Comparison of ENCODE assay signal across 8 cellular contexts in genomic region chrX:103464071-103464773, GRCh38. TPM values are rescaled to one million over a fixed set of nuclear protein-coding genes. Genes with fewer than 3 reads are reported as not detected.
DNase-seq lines count a peak whose midpoint lies in the region; ATAC-seq, FAIRE-seq and TF ChIP-seq lines count a peak whose summit lies in the region.

No MANE protein-coding gene starts in this region.

- no peaks in the 10 kb centered on the region for H3K9me3 Mint-ChIP-seq in HFFc6

- H3K27ac ChIP-seq in A673 (ENCODE audit: low read depth, low read length, poor library complexity, severe bottlenecking) = no peak overlapping the region

- H3K4me3 ChIP-seq in A673 (ENCODE audit: low read depth, low read length, poor library complexity, severe bottlenecking) (peak overlapping the region; percentile 34), GM12865 (ENCODE audit: low read depth, low read length) (peak overlapping the region; percentile 37), fibroblast of pulmonary artery (replicated peaks; ENCODE audit: low read depth, low read length) (peak overlapping the region; percentile 35)

- H3K36me3 ChIP-seq in A673 (ENCODE audit: insufficient read depth, low read length, poor library complexity, severe bottlenecking) = no peaks in the 10 kb centered on the region

- TF ChIP-seq CTCF in A673 (conservative IDR thresholded peaks at IDR 0.05; ENCODE audit: low read depth, low read length) (peak; percentile 52), GM12865 (IDR thresholded peaks at IDR 0.05; ENCODE audit: insufficient read depth, low read depth, low read length, missing control alignments) (peak; percentile 34), HFFc6 (IDR thresholded peaks at IDR 0.05) (no peak), fibroblast of pulmonary artery (IDR thresholded peaks at IDR 0.05; ENCODE audit: low read length, missing control alignments) (peak; percentile 55), omental fat pad (IDR thresholded peaks at IDR 0.05) (no peak)

- peak overlapping the region; percentile 65; the same call in 1 of the 2 replicates for H3K4me3 Mint-ChIP-seq in HFFc6

- FAIRE-seq in HTR-8/SVneo (lab: Jason Lieb, UNC) = no peak

- POLR2A ChIA-PET in A673 (lab: Charles Lee; ENCODE audit: low non-redundant PET) = interaction anchor here (0.8 kb wide), 1 partner anchor 108 kb away, joined by 3 read pairs; the partner anchor contains the start of gene TCEAL9

- H3K27me3 Mint-ChIP-seq in HFFc6 (ENCODE audit: insufficient read depth) = no peaks in the 10 kb centered on the region

- H3K9me3 ChIP-seq in A673 (ENCODE audit: low read depth, low read length, poor library complexity, severe bottlenecking) = no peaks in the 10 kb centered on the region

- CTCF ChIA-PET in A673 (lab: Charles Lee) = interaction anchor here (0.6 to 2.0 kb wide), 10 partner anchors 22 to 530 kb away, joined by 3 to 12 read pairs (median 3); partner anchors contain the start of gene BEX3

- DNase-seq in A673 (ENCODE audit: low spot score) (peak; percentile 52), GM12865 (ENCODE audit: low read depth) (peak; percentile 11), HFFc6 (peak; percentile 48), MV-4-11 (lab: John Stamatoyannopoulos, UW) (peak; percentile 4), fibroblast of pulmonary artery (ENCODE audit: low read depth) (peak; percentile 67), omental fat pad (ENCODE audit: low spot score) (no peak), HTR-8/SVneo (ENCODE audit: insufficient read length, low spot score) (no peak)
- peak; percentile 48 for DNase-seq in activated CD8-positive, alpha-beta memory T cell treated with anti-CD3 and anti-CD28 coated beads, Interleukin-2, amount 50 U/mL, for 48 hours

- H3K27me3 ChIP-seq in A673 (replicated peaks; ENCODE audit: insufficient read depth, low read depth, low read length, poor library complexity) = peaks cover 7% of the 10 kb centered on the region

- H3K27ac Mint-ChIP-seq in HFFc6 = peak overlapping the region; percentile 74

- H3K36me3 Mint-ChIP-seq in HFFc6 (ENCODE audit: low read depth) = no peaks in the 10 kb centered on the region

- H3K4me1 Mint-ChIP-seq in HFFc6 (ENCODE audit: low read depth) = peaks cover 56% of the 10 kb centered on the region

- intact Hi-C loops in A673 (cut with micrococcal nuclease; ENCODE audit: unreplicated experiment) = loop anchor here (1.0 to 5.0 kb wide), 2 partner anchors 121 to 252 kb away; no protein-coding TSS in a partner anchor

- no peaks in the 10 kb centered on the region for H3K4me1 ChIP-seq in A673 (ENCODE audit: insufficient read depth, low read length, poor library complexity, severe bottlenecking)

- no TSS peak for BruUV-seq in A673 (replicated peaks; lab: Mats Ljungman, UMichigan)

- peak; percentile 65 for ATAC-seq in omental fat pad (ENCODE audit: low FRiP score)

RNA-seq across cellular contexts. Expression of gene RAB40A, which starts 55.1 kb away (rescaled TPM):
- total RNA-seq in A673 (2021) (not detected in 2 replicates), omental fat pad (1 to 10 TPM in 1 of 4 donors, under 1 TPM in 2, not detected in 1; 0.19 to 1.3 (median 0.44) TPM)
- total RNA-seq in HFFc6 (2021; fragmentation: NEBNext Ultra II Directional; extraction: Animal tissue kit (Norgen Biotek cat#: 25700)) = under 1 TPM in 4 of 6 experiments, not detected in 2; 0.11 to 0.15 (median 0.13) TPM

Comparison
In these comparisons a context has a peak if more than half of its experiments do, and no peak if none do; other contexts are left out.
1. DNase-seq: peak in A673 (single experiment), GM12865 (single experiment), HFFc6 (single experiment), MV-4-11 (single experiment), activated CD8-positive, alpha-beta memory T cell treated with anti-CD3 and anti-CD28 coated beads, Interleukin-2, amount 50 U/mL, for 48 hours (single experiment) and fibroblast of pulmonary artery (single experiment); none in omental fat pad (single experiment) and HTR-8/SVneo (single experiment).
2. CTCF ChIP-seq: peak in A673 (single experiment), GM12865 (single experiment) and fibroblast of pulmonary artery (single experiment); none in HFFc6 (single experiment) and omental fat pad (0 of 3).
3. Peak in every context shown above with its lines, with median percentiles within 50 percentile points of each other: H3K4me3 ChIP-seq.